In the genomic region with DNA sequence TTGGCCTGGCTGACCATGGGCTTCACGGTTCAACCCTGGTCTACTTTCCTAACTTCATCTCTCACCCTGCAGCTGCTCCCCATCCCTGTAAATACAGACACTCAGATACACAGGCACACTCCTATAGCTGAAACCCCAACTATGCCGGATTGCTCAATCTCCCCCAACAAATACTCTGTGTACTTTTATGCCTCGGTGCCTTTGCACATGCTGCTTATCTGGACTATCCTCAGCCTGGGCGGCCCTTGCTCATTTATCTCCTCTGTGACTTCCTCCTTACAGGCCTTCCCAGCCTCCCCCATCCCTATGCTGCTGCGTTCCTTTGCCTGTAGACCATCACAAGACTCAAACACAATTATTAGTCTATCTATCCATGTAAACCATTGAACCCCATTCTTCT, we compare ENCODE assay signal across 24 cellular contexts.
"Had no signal": no experiment of that assay in that cellular context is flagged by ENCODE, and none has a peak within 500 bp of the region (broad histone marks: within the 10 kb centered on the region; RNA-seq: fewer than 3 reads in every experiment).

No MANE protein-coding gene starts in this region.

- H3K9me3 ChIP-seq: gastrocnemius medialis, prostate gland, sigmoid colon, stomach, testis had no signal

- H3K27me3 ChIP-seq: esophagus squamous epithelium, gastrocnemius medialis, neural progenitor cell, right atrium auricular region, sigmoid colon, stomach, testis, tibial artery had no signal

- H3K36me3 ChIP-seq: esophagus squamous epithelium, gastrocnemius medialis, neural progenitor cell, prostate gland, right atrium auricular region, sigmoid colon, stomach, tibial artery had no signal

- ATAC-seq: gastrocnemius medialis; left lobe of liver; naive thymus-derived CD4-positive, alpha-beta T cell had no signal

- H3K4me1 ChIP-seq: gastrocnemius medialis, prostate gland, right atrium auricular region, sigmoid colon, stomach, testis had no signal

- H3K9ac ChIP-seq: neural progenitor cell had no signal

- H2AFZ ChIP-seq: neural progenitor cell had no signal

- H3K4me3 ChIP-seq: coronary artery, esophagus squamous epithelium, gastrocnemius medialis, neural progenitor cell, prostate gland, right atrium auricular region, sigmoid colon, stomach, testis, tibial artery had no signal

- H3K27ac ChIP-seq: coronary artery, esophagus squamous epithelium, gastrocnemius medialis, neural progenitor cell, prostate gland, right atrium auricular region, sigmoid colon, stomach, testis, tibial artery had no signal

- DNase-seq: dermis blood vessel endothelial cell; effector memory CD4-positive, alpha-beta T cell; erythroblast; esophagus squamous epithelium; foreskin fibroblast; gastrocnemius medialis; head of caudate nucleus; kidney; mesenchymal stem cell; midbrain; naive thymus-derived CD4-positive, alpha-beta T cell; sigmoid colon; stimulated activated CD4-positive, alpha-beta T cell treated with anti-CD3 and anti-CD28 coated beads, Interleukin-2, amount 100 ng/mL, for 24 hours; stimulated activated CD4-positive, alpha-beta T cell treated with anti-CD3 and anti-CD28 coated beads, Interleukin-4, amount 100 ng/mL, for 24 hours; stimulated activated naive CD4-positive, alpha-beta T cell treated with Interleukin-2 at 50 U/mL for 16 hours; stomach; testis had no signal

- FAIRE-seq: kidney, urothelium cell line had no signal
